1 cellular context compared by ENCODE assay signal in the genomic region with DNA sequence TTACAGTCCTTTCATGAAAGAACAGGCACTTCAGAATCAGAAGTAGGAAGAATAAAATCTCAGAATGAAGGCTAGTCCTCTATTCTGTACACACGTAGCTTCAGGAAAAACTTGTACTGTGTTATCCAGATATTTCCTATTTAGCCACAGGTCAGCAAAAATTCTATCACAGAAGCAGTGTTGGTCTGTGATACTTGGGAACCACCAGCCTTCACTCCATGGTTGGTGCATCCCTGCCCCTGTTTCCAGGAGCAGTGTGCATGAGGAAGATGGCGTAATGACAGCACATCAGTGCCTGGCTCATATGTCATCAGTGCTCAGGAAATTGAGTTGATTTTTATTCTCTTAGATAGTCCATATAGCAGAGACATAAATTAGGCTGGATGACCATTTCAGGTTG.
TF ChIP-seq lines count a peak whose summit lies in the region.

No MANE protein-coding gene starts in this region.

TF ChIP-seq in H1, 55 proteins besides CTCF, POLR2A, EP300 and RAD21:
- TF ChIP-seq, protein P1, sequence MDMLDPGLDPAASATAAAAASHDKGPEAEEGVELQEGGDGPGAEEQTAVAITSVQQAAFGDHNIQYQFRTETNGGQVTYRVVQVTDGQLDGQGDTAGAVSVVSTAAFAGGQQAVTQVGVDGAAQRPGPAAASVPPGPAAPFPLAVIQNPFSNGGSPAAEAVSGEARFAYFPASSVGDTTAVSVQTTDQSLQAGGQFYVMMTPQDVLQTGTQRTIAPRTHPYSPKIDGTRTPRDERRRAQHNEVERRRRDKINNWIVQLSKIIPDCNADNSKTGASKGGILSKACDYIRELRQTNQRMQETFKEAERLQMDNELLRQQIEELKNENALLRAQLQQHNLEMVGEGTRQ (IDR thresholded peaks at IDR 0.05; ENCODE audit: low read length): no peak
- TF ChIP-seq BACH1 (IDR thresholded peaks at IDR 0.05; ENCODE audit: low read length) (no peak), RFX5 (IDR thresholded peaks at IDR 0.05; ENCODE audit: borderline replicate concordance, low read depth, low read length) (no peak), RNF2 (IDR thresholded peaks at IDR 0.05; ENCODE audit: borderline replicate concordance, low read depth, low read length, missing control alignments, poor library complexity, severe bottlenecking) (no peak), TAF1 (IDR thresholded peaks at IDR 0.05; ENCODE audit: low read depth, low read length) (no peak), CHD1 (IDR thresholded peaks at IDR 0.05; ENCODE audit: low read depth, low read length) (no peak), BRCA1 (IDR thresholded peaks at IDR 0.05; ENCODE audit: low read depth, low read length) (no peak), MAFK (IDR thresholded peaks at IDR 0.05; ENCODE audit: low read depth, low read length) (no peak), HDAC6 (IDR thresholded peaks at IDR 0.05; ENCODE audit: low read depth, low read length) (no peak), SUZ12 (IDR thresholded peaks at IDR 0.05; ENCODE audit: low read length) (no peak), CTBP2 (IDR thresholded peaks at IDR 0.05; ENCODE audit: borderline replicate concordance, insufficient read depth, insufficient read length, low read length) (no peak), JUN (IDR thresholded peaks at IDR 0.05; ENCODE audit: low read depth, low read length) (no peak), JUND (IDR thresholded peaks at IDR 0.05; ENCODE audit: low read length) (no peak), TEAD4 (IDR thresholded peaks at IDR 0.05; ENCODE audit: low read depth, low read length) (no peak)
- TF ChIP-seq, protein P2, sequence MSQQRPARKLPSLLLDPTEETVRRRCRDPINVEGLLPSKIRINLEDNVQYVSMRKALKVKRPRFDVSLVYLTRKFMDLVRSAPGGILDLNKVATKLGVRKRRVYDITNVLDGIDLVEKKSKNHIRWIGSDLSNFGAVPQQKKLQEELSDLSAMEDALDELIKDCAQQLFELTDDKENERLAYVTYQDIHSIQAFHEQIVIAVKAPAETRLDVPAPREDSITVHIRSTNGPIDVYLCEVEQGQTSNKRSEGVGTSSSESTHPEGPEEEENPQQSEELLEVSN (IDR thresholded peaks at IDR 0.05): no peak
TF ChIP-seq in H1: peak in this region for 0.
